In genomic region chr10:21516270-21517131, GRCh38 we compare ENCODE assay signal across 8 cellular contexts. TPM values are rescaled to one million over a fixed set of nuclear protein-coding genes. Genes with fewer than 3 reads are reported as not detected.
DNase-seq lines count a peak whose midpoint lies in the region; ATAC-seq and TF ChIP-seq lines count a peak whose summit lies in the region.

No MANE protein-coding gene starts in this region.

- POLR2A ChIA-PET in activated CD4-positive, alpha-beta memory T cell treated with anti-CD3 and anti-CD28 coated beads for 36 hours (lab: Charles Lee): interaction anchor here (0.6 to 1.0 kb wide), 2 partner anchors 9 to 112 kb away, joined by 3 to 4 read pairs; partner anchors contain the start of gene SKIDA1

- peak overlapping the region; percentile 85 for H3K4me2 ChIP-seq in KMS-11

- H3K27me3 ChIP-seq in KMS-11 (ENCODE audit: insufficient read depth, low read depth) (peaks cover 50% of the 10 kb centered on the region), thymus (ENCODE audit: control insufficient read depth, insufficient read depth) (peaks cover 56% of the 10 kb centered on the region)

- H4K20me1 ChIP-seq in KMS-11 (ENCODE audit: insufficient read depth): no peaks in the 10 kb centered on the region

- no peak overlapping the region for H3K9ac ChIP-seq in KMS-11

- H3K4me3 Mint-ChIP-seq in activated CD4-positive, alpha-beta memory T cell treated with anti-CD3 and anti-CD28 coated beads for 36 hours: peak overlapping the region; percentile 84
- peak overlapping the region; percentile 97 for H3K4me3 Mint-ChIP-seq in endothelial cell (ENCODE audit: unreplicated experiment)

- H2AFZ ChIP-seq in KMS-11 (ENCODE audit: low read depth): peak overlapping the region; percentile 83

- no peaks in the 10 kb centered on the region for H3K36me3 Mint-ChIP-seq in activated CD4-positive, alpha-beta memory T cell treated with anti-CD3 and anti-CD28 coated beads for 36 hours
- peaks cover 17% of the 10 kb centered on the region for H3K36me3 Mint-ChIP-seq in endothelial cell (ENCODE audit: low read depth, unreplicated experiment)

- no peak overlapping the region for H3K27ac Mint-ChIP-seq in activated CD4-positive, alpha-beta memory T cell treated with anti-CD3 and anti-CD28 coated beads for 36 hours
- H3K27ac Mint-ChIP-seq in endothelial cell (ENCODE audit: unreplicated experiment): peak overlapping the region; percentile 93

- WGBS in mesodermal cell (ENCODE audit: insufficient coverage in 2 of 2), 2 experiments: 0% methylated on average over 40 to 56 of the region's 85 CpGs
- under 1% methylated on average over 85 of the region's 85 CpGs for WGBS in thymus

- H3K9me3 ChIP-seq in mesodermal cell (ENCODE audit: control insufficient read depth, low read length) (no peaks in the 10 kb centered on the region), thymus (ENCODE audit: control insufficient read depth) (no peaks in the 10 kb centered on the region)

- intact Hi-C loops in activated CD4-positive, alpha-beta memory T cell treated with anti-CD3 and anti-CD28 coated beads for 36 hours (cut with micrococcal nuclease): loop anchor here (5.0 to 10.0 kb wide), 2 partner anchors 216 to 918 kb away; no protein-coding TSS in a partner anchor

- peak; percentile 60 for DNase-seq in activated CD4-positive, alpha-beta memory T cell treated with anti-CD3 and anti-CD28 coated beads for 36 hours
- DNase-seq in endothelial cell (ENCODE audit: low spot score): peak; percentile 68
- no peak for DNase-seq in NCI-H1436 treated with DMSO at 0.1 percent for 48 hours (lab: John Stamatoyannopoulos, UW)

- H3K36me3 ChIP-seq in KMS-11 (ENCODE audit: insufficient read depth) (no peaks in the 10 kb centered on the region), mesodermal cell (ENCODE audit: control insufficient read depth, insufficient read depth, low read length) (no peaks in the 10 kb centered on the region), thymus (ENCODE audit: control insufficient read depth, insufficient read depth) (no peaks in the 10 kb centered on the region)

- peaks cover 34% of the 10 kb centered on the region for H3K4me1 Mint-ChIP-seq in activated CD4-positive, alpha-beta memory T cell treated with anti-CD3 and anti-CD28 coated beads for 36 hours (ENCODE audit: low read depth)
- peaks cover 67% of the 10 kb centered on the region for H3K4me1 Mint-ChIP-seq in endothelial cell (ENCODE audit: unreplicated experiment)

- H3K9me3 Mint-ChIP-seq in activated CD4-positive, alpha-beta memory T cell treated with anti-CD3 and anti-CD28 coated beads for 36 hours: no peaks in the 10 kb centered on the region
- H3K9me3 Mint-ChIP-seq in endothelial cell (ENCODE audit: unreplicated experiment): no peaks in the 10 kb centered on the region

- TF ChIP-seq CTCF in KMS-11 (conservative IDR thresholded peaks at IDR 0.05; ENCODE audit: low read depth, low read length) (no peak), endothelial cell (IDR thresholded peaks at IDR 0.05; ENCODE audit: unreplicated experiment) (no peak)

- CTCF ChIA-PET in activated CD4-positive, alpha-beta memory T cell treated with anti-CD3 and anti-CD28 coated beads for 36 hours (lab: Charles Lee): interaction anchor here (0.5 to 3.5 kb wide), 3 partner anchors 20 to 238 kb away, joined by 3 to 21 read pairs (median 4); no protein-coding TSS in a partner anchor

- peak; percentile 60 for ATAC-seq in GM21825 (IDR thresholded peaks at IDR 0.05; ENCODE audit: unreplicated experiment)

- H3K27ac ChIP-seq in KMS-11: no peak overlapping the region
- H3K27ac ChIP-seq in mesodermal cell (ENCODE audit: low read depth, low read length, severe bottlenecking): peak overlapping the region; percentile 60
- peak overlapping the region; percentile 60 for H3K27ac ChIP-seq in thymus (ENCODE audit: low read depth)

- H3K4me3 ChIP-seq in GM08714 (ENCODE audit: low read length): peak overlapping the region; percentile 55
- no peak overlapping the region for H3K4me3 ChIP-seq in KMS-11 (IDR thresholded peaks at IDR 0.05; ENCODE audit: insufficient read depth, low read depth, low read length)
- H3K4me3 ChIP-seq in mesodermal cell (ENCODE audit: extremely low read depth, insufficient read depth, low read length, poor library complexity, severe bottlenecking): peak overlapping the region; percentile 59
- H3K4me3 ChIP-seq in thymus (ENCODE audit: low read length): peak overlapping the region; percentile 68

- peaks cover 73% of the 10 kb centered on the region for H3K27me3 Mint-ChIP-seq in activated CD4-positive, alpha-beta memory T cell treated with anti-CD3 and anti-CD28 coated beads for 36 hours
- peaks cover 9% of the 10 kb centered on the region for H3K27me3 Mint-ChIP-seq in endothelial cell (ENCODE audit: unreplicated experiment)

- H3K4me1 ChIP-seq in KMS-11 (ENCODE audit: low read depth, poor library complexity, severe bottlenecking) (peaks cover 44% of the 10 kb centered on the region), mesodermal cell (ENCODE audit: control insufficient read depth, insufficient read depth, low read length, poor library complexity, severe bottlenecking) (peaks cover 26% of the 10 kb centered on the region), thymus (ENCODE audit: control insufficient read depth, insufficient read depth, low read length) (peaks cover 20% of the 10 kb centered on the region)

- H3K79me2 ChIP-seq in KMS-11 (ENCODE audit: insufficient read depth, low read depth): no peaks in the 10 kb centered on the region

RNA-seq across cellular contexts. Expression of gene SKIDA1, which starts 9.0 kb away (rescaled TPM):
- total RNA-seq in activated CD4-positive, alpha-beta memory T cell treated with anti-CD3 and anti-CD28 coated beads for 36 hours: under 1 TPM; 0.07 to 0.21 TPM
- 5.9 TPM for total RNA-seq in endothelial cell (ENCODE audit: unreplicated experiment)
- polyA plus RNA-seq in mesodermal cell (2013, experiment 1 of 2): 11.4 TPM
- polyA plus RNA-seq in mesodermal cell (2013, experiment 2 of 2): 10.3 TPM
- polyA plus RNA-seq in thymus: 0.73 TPM

RNA-seq across cellular contexts. Expression of gene MLLT10, which starts 17.5 kb away (rescaled TPM):
- total RNA-seq in activated CD4-positive, alpha-beta memory T cell treated with anti-CD3 and anti-CD28 coated beads for 36 hours: 10 to 100 TPM; 32.8 to 35.4 TPM
- total RNA-seq in endothelial cell (ENCODE audit: unreplicated experiment): 50.6 TPM
- polyA plus RNA-seq in mesodermal cell (2013, experiment 1 of 2): 45.1 TPM
- 40.1 TPM for polyA plus RNA-seq in mesodermal cell (2013, experiment 2 of 2)
- polyA plus RNA-seq in thymus: 23.0 TPM
